In genomic region chr14:57390037-57390805, GRCh38 we compare ENCODE assay signal across 8 cellular contexts. TPM values are rescaled to one million over a fixed set of nuclear protein-coding genes. Genes with fewer than 3 reads are reported as not detected.
DNase-seq lines count a peak whose midpoint lies in the region; ATAC-seq and TF ChIP-seq lines count a peak whose summit lies in the region.

Gene NAA30, plus strand, starts transcription at chr14:57390586. Its CDS starts 372 bp downstream, at chr14:57390958.

- intact Hi-C loops in T-helper 2 cell treated with Interferon-gamma antibody and Interleukin-4, amounts not matched to agents 100 ng/mL and 5 ng/mL, for 36 hours (cut with micrococcal nuclease), result loop anchor here (1.0 to 10.0 kb wide), 5 partner anchors 121 to 1805 kb away; partner anchors contain the start of genes DAAM1, KIAA0586, KTN1 and TIMM9
- intact Hi-C loops in ascending aorta (cut with DNase I), result loop anchor here (5.0 to 10.0 kb wide), 3 partner anchors 123 to 847 kb away; partner anchors contain the start of genes AP5M1 and EXOC5
- intact Hi-C loops in vagina (cut with DNase I), result no loop called here

- H3K9me3 ChIP-seq in ascending aorta (no peaks in the 10 kb centered on the region), vagina (no peaks in the 10 kb centered on the region)

- peak; percentile 83 for TF ChIP-seq POLR2A in GM18505 (IDR thresholded peaks at IDR 0.05; ENCODE audit: borderline replicate concordance, extremely low read depth, insufficient read depth, insufficient read length)
- TF ChIP-seq POLR2A in vagina (IDR thresholded peaks at IDR 0.05), result no peak

- H3K9ac ChIP-seq in rectal smooth muscle tissue (ENCODE audit: low read length), result peak within 1 kb of the TSS; percentile 71

- H3K27ac ChIP-seq in ascending aorta (peak within 1 kb of the TSS; percentile 84 to 90), rectal smooth muscle tissue (ENCODE audit: low read depth, low read length) (peak within 1 kb of the TSS; percentile 87), vagina (peak within 1 kb of the TSS; percentile 86)

- H3K27me3 ChIP-seq in ascending aorta (no peaks in the 10 kb centered on the region), rectal smooth muscle tissue (ENCODE audit: control insufficient read depth, insufficient read depth, low read length) (no peaks in the 10 kb centered on the region), vagina (no peaks in the 10 kb centered on the region)

- DNase-seq in NCI-H187 (lab: John Stamatoyannopoulos, UW) (peak; percentile 85 to 95), ascending aorta (ENCODE audit: low spot score in 2 of 2) (peak; percentile 83 to 96), hepatic stellate cell (ENCODE audit: low spot score) (peak; percentile 90), vagina (ENCODE audit: extremely low spot score in 2 of 2) (peak; percentile 92 to 96)

- peak; percentile 85 for ATAC-seq in GM18505 (IDR thresholded peaks at IDR 0.05; ENCODE audit: unreplicated experiment)
- ATAC-seq in HG02943 (IDR thresholded peaks at IDR 0.05; ENCODE audit: low read depth, unreplicated experiment), result peak; percentile 85

- H3K36me3 ChIP-seq in ascending aorta (no peaks in the 10 kb centered on the region), rectal smooth muscle tissue (ENCODE audit: control insufficient read depth, insufficient read depth, low read length) (no peaks in the 10 kb centered on the region), vagina (no peaks in the 10 kb centered on the region)

- TF ChIP-seq CTCF in ascending aorta (IDR thresholded peaks at IDR 0.05) (no peak), vagina (IDR thresholded peaks at IDR 0.05) (no peak)

- H3K4me3 ChIP-seq in ascending aorta (peak within 1 kb of the TSS; percentile 76 to 79), rectal smooth muscle tissue (ENCODE audit: low read length) (peak within 1 kb of the TSS; percentile 86), vagina (peak within 1 kb of the TSS; percentile 81 to 93)

- H3K4me1 ChIP-seq in ascending aorta, result peaks cover 12% of the 10 kb centered on the region in 2 donors
- H3K4me1 ChIP-seq in rectal smooth muscle tissue (ENCODE audit: control insufficient read depth, insufficient read depth, low read length), result peaks cover 15% of the 10 kb centered on the region
- H3K4me1 ChIP-seq in vagina, result peaks cover 33% of the 10 kb centered on the region

RNA-seq across cellular contexts. Expression of gene NAA30, which starts in this region (rescaled TPM):
- 16.4 and 17.2 TPM in 2 replicates for total RNA-seq in T-helper 2 cell treated with Interferon-gamma antibody and Interleukin-4, amounts not matched to agents 100 ng/mL and 5 ng/mL, for 36 hours
- total RNA-seq in ascending aorta, result 6.2 TPM
- total RNA-seq in vagina, result 14.0 TPM

Comparison
In these comparisons a context has a peak if more than half of its experiments do, and no peak if none do; other contexts are left out.
1. Peak in every context shown above with its lines: DNase-seq, ATAC-seq, H3K4me3 ChIP-seq and H3K27ac ChIP-seq.